ENCODE assay signal across 7 cellular contexts in the genomic region with DNA sequence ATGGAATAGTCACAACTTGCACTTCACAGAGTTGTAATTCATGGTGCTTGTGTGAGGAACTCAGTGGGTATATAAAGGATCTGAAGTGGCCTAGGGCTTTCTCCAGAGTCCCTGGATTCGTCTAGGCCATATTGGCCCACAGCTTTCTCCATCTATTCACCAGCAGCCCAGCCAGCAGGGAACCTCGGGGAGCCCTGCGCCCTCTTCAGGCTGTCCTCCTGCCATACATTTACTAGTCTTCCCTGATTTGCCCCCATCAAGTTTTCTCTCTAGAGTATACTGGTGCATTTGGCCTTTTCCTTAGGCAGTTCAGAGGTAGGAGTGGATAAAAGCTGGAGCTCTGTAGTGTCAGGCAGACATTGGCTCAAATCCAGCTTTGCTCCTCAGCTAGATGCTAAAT.
DNase-seq lines count a peak whose midpoint lies in the region; ATAC-seq and TF ChIP-seq lines count a peak whose summit lies in the region.

No MANE protein-coding gene starts in this region.

- peak; percentile 8 for DNase-seq in GDM1 (lab: John Stamatoyannopoulos, UW)
- no peak for DNase-seq in HFF-Myc (ENCODE audit: extremely low read depth, low read depth)
- DNase-seq in UCSD-AML1 (lab: John Stamatoyannopoulos, UW; ENCODE audit: unreplicated experiment), result peak; percentile 50
- DNase-seq in mucosa of descending colon, result peak in 2 of 3 donors; percentile 69 to 78
- no peak for DNase-seq in activated gamma-delta T cell treated with Interleukin-2 at 50 U/mL for 16 hours
- no peak for DNase-seq in GM03348 (ENCODE audit: low spot score)
- DNase-seq in activated CD4-positive, CD25-positive, alpha-beta regulatory T cell treated with anti-CD3 and anti-CD28 coated beads, Interleukin-2, amount 50 U/mL, for 72 hours, result no peak

- H3K9me3 ChIP-seq in mucosa of descending colon, result no peaks in the 10 kb centered on the region

- ATAC-seq in mucosa of descending colon, result peak; percentile 81

- TF ChIP-seq CTCF in HFF-Myc (IDR thresholded peaks at IDR 0.05; ENCODE audit: low read depth, low read length, missing control alignments) (peak; percentile 62), mucosa of descending colon (IDR thresholded peaks at IDR 0.05) (peak; percentile 27)

- intact Hi-C loops in mucosa of descending colon (cut with DNase I, micrococcal nuclease), result no loop called here

- H3K36me3 ChIP-seq in mucosa of descending colon (ENCODE audit: low read depth), result no peaks in the 10 kb centered on the region

- H3K4me3 ChIP-seq in HFF-Myc (replicated peaks; ENCODE audit: low read depth, low read length), result no peak overlapping the region
- H3K4me3 ChIP-seq in mucosa of descending colon, result no peak overlapping the region

- no peaks in the 10 kb centered on the region for H3K4me1 ChIP-seq in mucosa of descending colon (ENCODE audit: low read depth)

Comparison
In these comparisons a context has a peak if more than half of its experiments do, and no peak if none do; other contexts are left out.
1. DNase-seq: peak in GDM1 (single experiment), UCSD-AML1 (single experiment) and mucosa of descending colon (2 of 3); none in HFF-Myc (single experiment), activated gamma-delta T cell treated with Interleukin-2 at 50 U/mL for 16 hours (single experiment), GM03348 (single experiment) and activated CD4-positive, CD25-positive, alpha-beta regulatory T cell treated with anti-CD3 and anti-CD28 coated beads, Interleukin-2, amount 50 U/mL, for 72 hours (single experiment).